ENCODE assay signal across 22 cellular contexts in the genomic region with DNA sequence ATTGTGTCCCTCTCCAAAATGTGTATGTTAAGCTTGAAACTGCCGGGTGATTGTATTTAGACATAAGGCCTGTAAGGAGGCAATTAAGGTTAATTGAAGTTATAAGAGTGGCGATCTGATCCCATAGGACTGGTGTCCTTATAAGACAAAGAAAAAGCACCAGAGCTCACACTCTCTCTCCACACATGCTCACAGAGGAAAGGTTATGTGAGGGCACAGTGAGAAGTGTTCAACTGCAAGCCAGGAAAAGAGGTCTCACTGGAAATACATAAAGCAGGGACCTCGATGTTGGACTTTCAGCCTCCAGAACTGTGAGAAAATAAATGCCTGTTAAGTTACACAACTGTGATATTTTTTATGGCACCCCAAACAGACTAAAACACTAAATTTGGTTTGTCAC.
DNase-seq lines count a peak whose midpoint lies in the region; ATAC-seq and TF ChIP-seq lines count a peak whose summit lies in the region.
"Had no signal": no experiment of that assay in that cellular context is flagged by ENCODE, and none has a peak within 500 bp of the region (broad histone marks: within the 10 kb centered on the region; RNA-seq: fewer than 3 reads in every experiment).

No MANE protein-coding gene starts in this region.

- H3K4me3 ChIP-seq in WERI-Rb-1 (ENCODE audit: low read depth, low read length), result no peak overlapping the region
- H3K4me3 ChIP-seq: HAP-1, MG63, SJCRH30 had no signal

- H3K36me3 ChIP-seq in WERI-Rb-1, result no peaks in the 10 kb centered on the region
- H3K36me3 ChIP-seq: BE2C, HAP-1, MG63, SJCRH30 had no signal

- DNase-seq in NCI-H2171 treated with DMSO at 0.1 percent for 48 hours (lab: John Stamatoyannopoulos, UW) (peak; percentile 29), NCI-H2171 (lab: John Stamatoyannopoulos, UW) (no peak), D341Med (ENCODE audit: low spot score) (peak; percentile 40), NCI-H1417 (lab: John Stamatoyannopoulos, UW) (peak in 2 of 3 experiments; percentile 36 to 75), WERI-Rb-1 (peak; percentile 8)
- DNase-seq: 8988T; ACHN; BE2C; CD8-positive, alpha-beta memory T cell; GOT3; HFFc6; IMR-90; KG1; MG63; NCI-H146; NCI-H2029; NCI-H526; SJCRH30; T-helper 2 cell had no signal

- H3K27ac ChIP-seq in WERI-Rb-1, result no peak overlapping the region
- H3K27ac ChIP-seq: SJCRH30 had no signal

- no peaks in the 10 kb centered on the region for H3K9me3 ChIP-seq in WERI-Rb-1 (ENCODE audit: severe bottlenecking)
- H3K9me3 ChIP-seq: BE2C, HAP-1, MG63, SJCRH30 had no signal

- H3K27me3 ChIP-seq in WERI-Rb-1 (ENCODE audit: insufficient read depth, low read depth, severe bottlenecking), result no peaks in the 10 kb centered on the region
- H3K27me3 ChIP-seq: BE2C, MG63, SJCRH30 had no signal

- TF ChIP-seq CTCF in WERI-Rb-1 (IDR thresholded peaks at IDR 0.05; ENCODE audit: low read depth, low read length), result no peak

- no peak for ATAC-seq in HG03520 (IDR thresholded peaks at IDR 0.05; ENCODE audit: unreplicated experiment)
- no peak for ATAC-seq in HG03039 (IDR thresholded peaks at IDR 0.05; ENCODE audit: unreplicated experiment)
